In genomic region chr13:41199061-41199460, GRCh38 we compare ENCODE assay signal across 1 cellular context.
TF ChIP-seq lines count a peak whose summit lies in the region.

No MANE protein-coding gene starts in this region.

TF ChIP-seq in GM12878, 131 proteins besides CTCF, POLR2A, EP300 and RAD21 (continued from another document):
- TF ChIP-seq E2F4 (IDR thresholded peaks at IDR 0.05; ENCODE audit: low read depth, low read length) = no peak
